ENCODE assay signal across 12 cellular contexts in the genomic region with DNA sequence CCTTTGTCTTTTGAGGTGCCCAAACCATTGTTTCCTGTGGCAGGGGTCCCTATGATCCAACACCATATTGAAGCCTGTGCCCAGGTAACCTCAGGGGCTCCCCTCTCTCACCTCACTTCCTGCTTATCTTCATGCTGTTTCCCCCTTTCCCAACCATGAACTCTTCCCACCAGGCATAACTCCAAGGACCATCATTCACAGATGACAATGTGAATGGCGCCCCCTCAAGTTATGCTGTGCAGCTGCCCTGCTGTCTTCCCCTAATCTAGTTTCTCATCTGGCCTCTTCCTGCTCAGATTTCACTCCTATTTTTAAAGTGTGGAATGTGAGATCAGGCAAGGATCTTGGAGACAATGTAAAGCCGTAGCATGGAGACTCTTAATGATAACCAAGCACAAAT. TPM values are rescaled to one million over a fixed set of nuclear protein-coding genes. Genes with fewer than 3 reads are reported as not detected.
DNase-seq lines count a peak whose midpoint lies in the region; ATAC-seq and TF ChIP-seq lines count a peak whose summit lies in the region.
"Had no signal": no experiment of that assay in that cellular context is flagged by ENCODE, and none has a peak within 500 bp of the region (broad histone marks: within the 10 kb centered on the region; RNA-seq: fewer than 3 reads in every experiment).

No MANE protein-coding gene starts in this region.

- H3K4me1 ChIP-seq in heart left ventricle, result peaks cover 0 to 46% (median 33%) of the 10 kb centered on the region in 12 donors

- in situ Hi-C loops in astrocyte of the spinal cord (cut with HindIII; ENCODE audit: low sequenced_read_pairs), result no loop called here

- 86 to 94% (median 91%) methylated on average over 2 of the region's 2 CpGs for whole genome bisulfite sequencing in heart left ventricle, 4 donors

- peaks cover 0 to 37% (median 28%) of the 10 kb centered on the region in 9 donors for H3K36me3 ChIP-seq in heart left ventricle

- H3K36me3 Mint-ChIP-seq in IgD-negative memory B cell (peaks cover 3% of the 10 kb centered on the region), nephron (ENCODE audit: low read depth) (peaks cover 7% of the 10 kb centered on the region)

- H3K4me3 ChIP-seq in astrocyte of the spinal cord (ENCODE audit: low read depth, low read length) (no peak overlapping the region), heart left ventricle (no peak overlapping the region)

- peak overlapping the region; percentile 66 to 98 (median 88) for H3K4me3 Mint-ChIP-seq in IgD-negative memory B cell
- peak overlapping the region; percentile 87 to 91 (median 87) for H3K4me3 Mint-ChIP-seq in nephron

- intact Hi-C loops in heart left ventricle (cut with DNase I), result no loop called here

- H3K27me3 Mint-ChIP-seq in IgD-negative memory B cell (peaks cover 17% of the 10 kb centered on the region), nephron (ENCODE audit: low read depth) (peaks cover 41% of the 10 kb centered on the region)

- TF ChIP-seq CTCF in astrocyte of the spinal cord (IDR thresholded peaks at IDR 0.05; ENCODE audit: low read depth, low read length) (peak; percentile 36), nephron (IDR thresholded peaks at IDR 0.05; ENCODE audit: unreplicated experiment in 3 of 3) (peak in 1 of 3 experiments; percentile 12), heart left ventricle (IDR thresholded peaks at IDR 0.05) (no peak)

- H3K4me1 Mint-ChIP-seq in IgD-negative memory B cell (peaks cover 12 to 18% (median 13%) of the 10 kb centered on the region in 3 donors), nephron (peaks cover 39% of the 10 kb centered on the region)

- no peaks in the 10 kb centered on the region for H3K9me3 ChIP-seq in heart left ventricle
- H3K9me3 ChIP-seq: tibial artery had no signal

- peak; percentile 21 for DNase-seq in SIG-M5 treated with dmso at 0.1 percent for 504 hours (lab: John Stamatoyannopoulos, UW; ENCODE audit: unreplicated experiment)
- no peak for DNase-seq in SIG-M5 (lab: John Stamatoyannopoulos, UW)
- DNase-seq in astrocyte of the spinal cord (ENCODE audit: low read depth, low spot score), result no peak
- no peak for DNase-seq in activated effector memory CD4-positive, alpha-beta T cell treated with anti-CD3 and anti-CD28 coated beads, Interleukin-2, amount 50 U/mL, for 16 hours
- no peak for DNase-seq in heart left ventricle
- DNase-seq: activated CD4-positive, CD25-positive, alpha-beta regulatory T cell; MV-4-11; tibial artery had no signal

- H3K9me3 Mint-ChIP-seq in IgD-negative memory B cell (no peaks in the 10 kb centered on the region), nephron (no peaks in the 10 kb centered on the region)

- H3K27ac Mint-ChIP-seq in IgD-negative memory B cell, result peak overlapping the region in 1 of 3 donors; percentile 70
- H3K27ac Mint-ChIP-seq in nephron, result peak overlapping the region; percentile 58 to 84 (median 78)

- no peak for ATAC-seq in GM19035 (IDR thresholded peaks at IDR 0.05; ENCODE audit: unreplicated experiment)
- no peak for ATAC-seq in heart left ventricle

- no peak for TF ChIP-seq POLR2A in heart left ventricle (IDR thresholded peaks at IDR 0.05)

- H3K27ac ChIP-seq in heart left ventricle, result no peak overlapping the region

- peaks cover 0 to 25% (median 0%) of the 10 kb centered on the region in 9 donors for H3K27me3 ChIP-seq in heart left ventricle
- H3K27me3 ChIP-seq: tibial artery had no signal

RNA-seq across cellular contexts. Expression of gene GMPPA, which starts 1.4 kb away (rescaled TPM):
- polyA plus RNA-seq in IgD-negative memory B cell (24.4 TPM), heart left ventricle (10 to 100 TPM; 18.2 to 35.5 TPM)
- 10 to 100 TPM; 15.8 to 31.6 (median 20.1) TPM for total RNA-seq in heart left ventricle

RNA-seq across cellular contexts. Expression of gene ASIC4, which starts 14.1 kb away (rescaled TPM):
- polyA plus RNA-seq in IgD-negative memory B cell, result not detected
- total RNA-seq in heart left ventricle, result under 1 TPM in 1 of 9 donors, not detected in 8; 0.10 TPM
- polyA plus RNA-seq in heart left ventricle, result under 1 TPM; 0.03 to 0.08 TPM
- total RNA-seq: renal cortical epithelial cell had no signal

RNA-seq across cellular contexts. Expression of gene CHPF, which starts 43.5 kb away (rescaled TPM):
- polyA plus RNA-seq in IgD-negative memory B cell, result 3.9 TPM
- 100 to 1,000 TPM in 6 of 9 donors, 10 to 100 TPM in 3; 77.9 to 196 (median 138) TPM for total RNA-seq in heart left ventricle
- polyA plus RNA-seq in heart left ventricle, result 100 to 1,000 TPM in 1 of 2 donors, 10 to 100 TPM in 1; 74.1 to 209 TPM

RNA-seq across cellular contexts. Expression of gene TMEM198, which starts 43.7 kb away (rescaled TPM):
- polyA plus RNA-seq in IgD-negative memory B cell (0.28 TPM), heart left ventricle (10 to 100 TPM in 1 of 2 donors, 1 to 10 TPM in 1; 2.2 to 10.2 TPM)
- 1 to 10 TPM in 8 of 9 donors, under 1 TPM in 1; 0.65 to 4.7 (median 2.3) TPM for total RNA-seq in heart left ventricle

Comparison
In these comparisons a context has a peak if more than half of its experiments do, and no peak if none do; other contexts are left out.
1. RNA of gene CHPF, which starts 43.5 kb away (polyA plus RNA-seq): 74.1 to 209 TPM in heart left ventricle; 3.9 TPM in IgD-negative memory B cell (single experiment); every median in the first group is over 10 times any median in the second.